Comparison of ENCODE assay signal across 16 cellular contexts in genomic region chrX:103879339-103879738, GRCh38. TPM values are rescaled to one million over a fixed set of nuclear protein-coding genes. Genes with fewer than 3 reads are reported as not detected.
DNase-seq lines count a peak whose midpoint lies in the region; ATAC-seq, FAIRE-seq and TF ChIP-seq lines count a peak whose summit lies in the region.
"Had no signal": no experiment of that assay in that cellular context is flagged by ENCODE, and none has a peak within 500 bp of the region (broad histone marks: within the 10 kb centered on the region; RNA-seq: fewer than 3 reads in every experiment).

No MANE protein-coding gene starts in this region.

- no peaks in the 10 kb centered on the region for H3K79me1 ChIP-seq in mesendoderm (ENCODE audit: low read length)

- no peak overlapping the region for H3K9ac ChIP-seq in mesendoderm (ENCODE audit: low read length)

- H2BK120ac ChIP-seq in mesendoderm (ENCODE audit: low read depth, low read length): no peak overlapping the region

- H3K4me3 ChIP-seq in bronchial epithelial cell (ENCODE audit: low read depth, low read length) (no peak overlapping the region), mesendoderm (ENCODE audit: low read length) (no peak overlapping the region)

- no peak overlapping the region for H4K5ac ChIP-seq in mesendoderm (ENCODE audit: low read length)

- H3K27me3 ChIP-seq in bronchial epithelial cell (ENCODE audit: control insufficient read depth, insufficient read depth, low read length) (no peaks in the 10 kb centered on the region), mesendoderm (ENCODE audit: insufficient read depth, low read length, poor library complexity) (no peaks in the 10 kb centered on the region)

- no peaks in the 10 kb centered on the region for H3K36me3 Mint-ChIP-seq in stimulated activated effector memory CD8-positive, alpha-beta T cell treated with anti-CD3 and anti-CD28 coated beads, Interleukin-12 subunit alpha, Interleukin-12 subunit beta, amount 100 ng/mL, for 72 hours
- H3K36me3 Mint-ChIP-seq: activated naive CD4-positive, alpha-beta T cell treated with anti-CD3 and anti-CD28 coated beads, Interleukin-2, amount 50 U/mL, for 24 hours had no signal

- WGBS in mesendoderm (ENCODE audit: extremely low coverage, insufficient coverage, low lambda C conversion rate): no CpG with 5 or more reads among the region's 2 CpGs

- no peak overlapping the region for H3K4me2 ChIP-seq in mesendoderm (ENCODE audit: low read length)

- H4K8ac ChIP-seq in mesendoderm (ENCODE audit: low read depth, low read length): no peak overlapping the region

- no peak overlapping the region for H2AK5ac ChIP-seq in mesendoderm (ENCODE audit: low read length)

- H3K79me2 ChIP-seq in mesendoderm (ENCODE audit: control insufficient read depth, insufficient read depth, low read length): no peaks in the 10 kb centered on the region

- no peak overlapping the region for H3K18ac ChIP-seq in mesendoderm (ENCODE audit: low read length)

- no peak overlapping the region for H3K27ac Mint-ChIP-seq in stimulated activated effector memory CD8-positive, alpha-beta T cell treated with anti-CD3 and anti-CD28 coated beads, Interleukin-12 subunit alpha, Interleukin-12 subunit beta, amount 100 ng/mL, for 72 hours
- H3K27ac Mint-ChIP-seq: activated naive CD4-positive, alpha-beta T cell treated with anti-CD3 and anti-CD28 coated beads, Interleukin-2, amount 50 U/mL, for 24 hours; memory B cell had no signal

- peak; percentile 23 for DNase-seq in AG08395 (ENCODE audit: low spot score)
- peak; percentile 53 for DNase-seq in HS-27A (ENCODE audit: low read depth)
- peak; percentile 49 for DNase-seq in bronchial epithelial cell (ENCODE audit: low read depth)
- DNase-seq in mesendoderm: peak; percentile 3
- no peak for DNase-seq in stimulated activated effector memory CD8-positive, alpha-beta T cell treated with anti-CD3 and anti-CD28 coated beads, Interleukin-12 subunit alpha, Interleukin-12 subunit beta, amount 100 ng/mL, for 72 hours (ENCODE audit: low spot score in 2 of 2)
- no peak for DNase-seq in NCI-H748 treated with DMSO at 0.1 percent for 48 hours (lab: John Stamatoyannopoulos, UW)
- DNase-seq: DMS79, NCI-H2171 treated with DMSO at 0.1 percent for 48 hours, nucleus accumbens, small intestine had no signal

- no peak overlapping the region for H2BK15ac ChIP-seq in mesendoderm (replicated peaks; ENCODE audit: low read depth)

- TF ChIP-seq CTCF in bronchial epithelial cell (IDR thresholded peaks at IDR 0.05; ENCODE audit: insufficient read depth, low read length, severe bottlenecking): no peak

- no peak overlapping the region for H3K27ac ChIP-seq in mesendoderm (ENCODE audit: low read depth, low read length)

- no peak for ATAC-seq in stimulated activated effector memory CD8-positive, alpha-beta T cell treated with anti-CD3 and anti-CD28 coated beads, Interleukin-12 subunit alpha, Interleukin-12 subunit beta, amount 100 ng/mL, for 72 hours
- ATAC-seq in activated CD4-positive, CD25-positive, alpha-beta regulatory T cell treated with anti-CD3 and anti-CD28 coated beads, Interleukin-2, amount 50 U/mL, for 24 hours: no peak
- ATAC-seq in HG03025 (IDR thresholded peaks at IDR 0.05; ENCODE audit: low FRiP score, unreplicated experiment): no peak

- no peak overlapping the region for H3K56ac ChIP-seq in mesendoderm (ENCODE audit: low read length)

- H2BK5ac ChIP-seq in mesendoderm (ENCODE audit: low read length): no peak overlapping the region

- no peaks in the 10 kb centered on the region for H3K4me1 ChIP-seq in mesendoderm (ENCODE audit: control insufficient read depth, low read depth, low read length)

- no peak for FAIRE-seq in bronchial epithelial cell (lab: Jason Lieb, UNC)
- FAIRE-seq: endometrium, small intestine had no signal

- H3K36me3 ChIP-seq in bronchial epithelial cell (ENCODE audit: control insufficient read depth, insufficient read depth, low read length): no peaks in the 10 kb centered on the region
- H3K36me3 ChIP-seq in mesendoderm (ENCODE audit: control insufficient read depth, insufficient read depth, low read length): no peaks in the 10 kb centered on the region

- no peaks in the 10 kb centered on the region for H3K9me3 Mint-ChIP-seq in stimulated activated effector memory CD8-positive, alpha-beta T cell treated with anti-CD3 and anti-CD28 coated beads, Interleukin-12 subunit alpha, Interleukin-12 subunit beta, amount 100 ng/mL, for 72 hours
- H3K9me3 Mint-ChIP-seq: activated naive CD4-positive, alpha-beta T cell treated with anti-CD3 and anti-CD28 coated beads, Interleukin-2, amount 50 U/mL, for 24 hours; central memory CD8-positive, alpha-beta T cell; memory B cell had no signal

- H3K4me3 Mint-ChIP-seq in stimulated activated effector memory CD8-positive, alpha-beta T cell treated with anti-CD3 and anti-CD28 coated beads, Interleukin-12 subunit alpha, Interleukin-12 subunit beta, amount 100 ng/mL, for 72 hours: no peak overlapping the region
- H3K4me3 Mint-ChIP-seq: activated naive CD4-positive, alpha-beta T cell treated with anti-CD3 and anti-CD28 coated beads, Interleukin-2, amount 50 U/mL, for 24 hours; central memory CD8-positive, alpha-beta T cell; memory B cell had no signal

- H3K4me1 Mint-ChIP-seq in stimulated activated effector memory CD8-positive, alpha-beta T cell treated with anti-CD3 and anti-CD28 coated beads, Interleukin-12 subunit alpha, Interleukin-12 subunit beta, amount 100 ng/mL, for 72 hours: no peaks in the 10 kb centered on the region
- H3K4me1 Mint-ChIP-seq: activated naive CD4-positive, alpha-beta T cell treated with anti-CD3 and anti-CD28 coated beads, Interleukin-2, amount 50 U/mL, for 24 hours; central memory CD8-positive, alpha-beta T cell; memory B cell had no signal

- H3K4ac ChIP-seq in mesendoderm (ENCODE audit: low read depth, low read length): no peak overlapping the region

- no peak overlapping the region for H3K23ac ChIP-seq in mesendoderm (ENCODE audit: low read length)

RNA-seq across cellular contexts. Expression of gene RAB9B, which starts 47.3 kb away (rescaled TPM):
- not detected in 2 replicates for total RNA-seq in bronchial epithelial cell
- 0.22 TPM for polyA plus RNA-seq in mesendoderm (2013, experiment 1 of 2)
- 0.28 TPM for polyA plus RNA-seq in mesendoderm (2013, experiment 2 of 2)

Comparison
In these comparisons a context has a peak if more than half of its experiments do, and no peak if none do; other contexts are left out.
1. DNase-seq: peak in AG08395 (single experiment), HS-27A (single experiment), bronchial epithelial cell (single experiment) and mesendoderm (single experiment); none in stimulated activated effector memory CD8-positive, alpha-beta T cell treated with anti-CD3 and anti-CD28 coated beads, Interleukin-12 subunit alpha, Interleukin-12 subunit beta, amount 100 ng/mL, for 72 hours (0 of 2) and NCI-H748 treated with DMSO at 0.1 percent for 48 hours (single experiment).